ENCODE assay signal across 33 cellular contexts in the genomic region with DNA sequence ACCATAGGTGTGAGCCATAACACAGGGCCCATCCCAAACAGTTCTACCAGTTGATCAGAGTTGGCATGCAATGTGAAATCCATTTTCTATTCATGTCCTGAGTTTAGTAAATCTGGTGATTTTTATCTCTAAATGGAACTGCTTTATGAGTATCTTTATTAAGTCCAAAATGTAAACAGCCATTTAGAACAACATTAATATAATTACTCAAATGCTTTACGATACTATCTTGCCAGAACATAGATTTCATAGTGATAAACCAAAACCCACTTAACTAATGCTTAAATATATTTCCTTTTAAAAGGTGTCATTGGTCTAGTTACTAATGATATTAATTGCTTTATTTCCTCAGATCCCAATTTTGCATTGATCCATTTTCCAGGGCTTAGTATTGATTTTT.
A peak's percentile ranks its signal among the peaks of the same experiment; 100 is the strongest.
DNase-seq lines count a peak whose midpoint lies in the region; ATAC-seq, FAIRE-seq and TF ChIP-seq lines count a peak whose summit lies in the region.
"Had no signal": no experiment of that assay in that cellular context is flagged by ENCODE, and none has a peak within 500 bp of the region (broad histone marks: within the 10 kb centered on the region; RNA-seq: fewer than 3 reads in every experiment).

No MANE protein-coding gene starts in this region.

- H3K36me3 ChIP-seq in SK-N-SH (replicated peaks in 1 of 2; ENCODE audit: control insufficient read depth in 1 of 2, insufficient read depth in 2 of 2, low read length in 1 of 2), result no peaks in the 10 kb centered on the region
- H3K36me3 ChIP-seq: BE2C; BLaER1; BLaER1 treated with 17β-estradiol and CSF1 and Interleukin-3, amounts not matched to agents 10 nM and 100 nM had no signal

- H3K4me3 Mint-ChIP-seq in activated T-cell treated with anti-CD3 and anti-CD28 coated beads, Interleukin-2, amount 50 U/mL, for 72 hours, result no peak overlapping the region
- H3K4me3 Mint-ChIP-seq: B cell; CD14-positive monocyte; CD4-positive, alpha-beta memory T cell; CD4-positive, alpha-beta T cell; CD4-positive, CD25-positive, alpha-beta regulatory T cell; CD8-positive, alpha-beta memory T cell; CD8-positive, alpha-beta T cell had no signal

- 65% methylated on average over 1 of the region's 1 CpG for WGBS in SK-N-SH (ENCODE audit: low lambda C conversion rate)

- ATAC-seq in SK-N-SH treated with all-trans-retinoic acid at 6 μM for 48 hours, result no peak
- ATAC-seq in activated T-cell treated with anti-CD3 and anti-CD28 coated beads, Interleukin-2, amount 50 U/mL, for 72 hours (replicated peaks in 1 of 2), result no peak
- ATAC-seq: A549; CD8-positive, alpha-beta T cell had no signal

- no peaks in the 10 kb centered on the region for H3K4me1 Mint-ChIP-seq in activated T-cell treated with anti-CD3 and anti-CD28 coated beads, Interleukin-2, amount 50 U/mL, for 72 hours (ENCODE audit: low read depth)
- H3K4me1 Mint-ChIP-seq: B cell; CD14-positive monocyte; CD4-positive, alpha-beta memory T cell; CD4-positive, CD25-positive, alpha-beta regulatory T cell; CD8-positive, alpha-beta memory T cell had no signal

- no peaks in the 10 kb centered on the region for H3K36me3 Mint-ChIP-seq in activated T-cell treated with anti-CD3 and anti-CD28 coated beads, Interleukin-2, amount 50 U/mL, for 72 hours (ENCODE audit: insufficient read depth in 2 of 2)
- H3K36me3 Mint-ChIP-seq: CD14-positive monocyte; CD4-positive, alpha-beta memory T cell; CD4-positive, CD25-positive, alpha-beta regulatory T cell; CD8-positive, alpha-beta memory T cell; CD8-positive, alpha-beta T cell had no signal

- POLR2A ChIA-PET in SK-N-SH (lab: Yijun Ruan, JAX), result no interaction called here

- H3K79me2 ChIP-seq in SK-N-SH (ENCODE audit: insufficient read depth), result no peaks in the 10 kb centered on the region

- no peak overlapping the region for H3K4me2 ChIP-seq in SK-N-SH
- H3K4me2 ChIP-seq: A549; BLaER1; BLaER1 treated with 17β-estradiol and CSF1 and Interleukin-3, amounts not matched to agents 10 nM and 100 nM had no signal

- H3K9me3 ChIP-seq in SK-N-SH, result no peaks in the 10 kb centered on the region
- H3K9me3 ChIP-seq: A549; BE2C; BLaER1; BLaER1 treated with 17β-estradiol and CSF1 and Interleukin-3, amounts not matched to agents 10 nM and 100 nM; Caco-2 had no signal

- H3K9ac ChIP-seq in SK-N-SH, result no peak overlapping the region
- H3K9ac ChIP-seq: BLaER1; BLaER1 treated with 17β-estradiol and CSF1 and Interleukin-3, amounts not matched to agents 10 nM and 100 nM had no signal

- H2AFZ ChIP-seq in SK-N-SH (ENCODE audit: low read depth), result no peak overlapping the region

- H3K9me3 Mint-ChIP-seq in activated T-cell treated with anti-CD3 and anti-CD28 coated beads, Interleukin-2, amount 50 U/mL, for 72 hours, result no peaks in the 10 kb centered on the region
- H3K9me3 Mint-ChIP-seq: CD4-positive, alpha-beta T cell; CD8-positive, alpha-beta T cell had no signal

- CTCF ChIA-PET in SK-N-SH (lab: Yijun Ruan, JAX), result interaction anchor here (1.1 to 1.3 kb wide), 2 partner anchors 246 to 370 kb away, joined by 3 to 5 read pairs; no protein-coding TSS in a partner anchor

- no peak overlapping the region for H3K27ac Mint-ChIP-seq in activated T-cell treated with anti-CD3 and anti-CD28 coated beads, Interleukin-2, amount 50 U/mL, for 72 hours
- H3K27ac Mint-ChIP-seq: B cell; CD14-positive monocyte; CD4-positive, alpha-beta memory T cell; CD4-positive, alpha-beta T cell; CD4-positive, CD25-positive, alpha-beta regulatory T cell; CD8-positive, alpha-beta memory T cell; CD8-positive, alpha-beta T cell had no signal

- H3K27ac ChIP-seq in SK-N-SH (ENCODE audit: low read depth in 2 of 2, low read length in 1 of 2), result no peak overlapping the region
- H3K27ac ChIP-seq: 22Rv1; A549; BLaER1; BLaER1 treated with 17β-estradiol and CSF1 and Interleukin-3, amounts not matched to agents 10 nM and 100 nM; C4-2B had no signal

- no peaks in the 10 kb centered on the region for H3K27me3 ChIP-seq in SK-N-SH (ENCODE audit: insufficient read depth)
- H3K27me3 ChIP-seq: BE2C; BLaER1; BLaER1 treated with 17β-estradiol and CSF1 and Interleukin-3, amounts not matched to agents 10 nM and 100 nM had no signal

- H3K27me3 Mint-ChIP-seq in activated T-cell treated with anti-CD3 and anti-CD28 coated beads, Interleukin-2, amount 50 U/mL, for 72 hours (ENCODE audit: low read depth), result no peaks in the 10 kb centered on the region
- H3K27me3 Mint-ChIP-seq: CD4-positive, CD25-positive, alpha-beta regulatory T cell had no signal

- no peak for TF ChIP-seq RAD21 in SK-N-SH (IDR thresholded peaks at IDR 0.05; ENCODE audit: low read length)

- no peak overlapping the region for H3K4me3 ChIP-seq in SK-N-SH (ENCODE audit: low read depth in 2 of 2, low read length in 1 of 2)
- H3K4me3 ChIP-seq: A549; BLaER1; BLaER1 treated with 17β-estradiol and CSF1 and Interleukin-3, amounts not matched to agents 10 nM and 100 nM had no signal

- TF ChIP-seq EP300 in SK-N-SH (IDR thresholded peaks at IDR 0.05; ENCODE audit: borderline replicate concordance in 1 of 2, low read depth in 1 of 2, low read length in 1 of 2), result peak in 1 of 2 experiments; percentile 58; a peak in 2 of 4 replicates

- DNase-seq in SK-N-SH, result no peak
- DNase-seq in activated T-cell treated with anti-CD3 and anti-CD28 coated beads, Interleukin-2, amount 50 U/mL, for 72 hours, result no peak
- DNase-seq: 8988T; ACHN; AML-193; BE2C; C1 segment of cervical spinal cord; Caco-2; Calu3; CD4-positive, alpha-beta memory T cell; CD4-positive, alpha-beta T cell; CD4-positive, CD25-positive, alpha-beta regulatory T cell; CD8-positive, alpha-beta memory T cell; CD8-positive, alpha-beta T cell; COR-L47; DMS 273 treated with DMSO at 0.1 percent for 48 hours; DMS153; DMS53; DMS79; DMS79 treated with DMSO at 0.1 percent for 48 hours; DND-41; EL had no signal

- TF ChIP-seq CTCF in SK-N-SH (IDR thresholded peaks at IDR 0.05), result no peak

- no peaks in the 10 kb centered on the region for H3F3A ChIP-seq in SK-N-SH (replicated peaks; ENCODE audit: insufficient read depth)

- no peaks in the 10 kb centered on the region for H3K9me2 ChIP-seq in SK-N-SH

- no peaks in the 10 kb centered on the region for H4K20me1 ChIP-seq in SK-N-SH (ENCODE audit: insufficient read depth)
- H4K20me1 ChIP-seq: BLaER1; BLaER1 treated with 17β-estradiol and CSF1 and Interleukin-3, amounts not matched to agents 10 nM and 100 nM had no signal

- H3K4me1 ChIP-seq in SK-N-SH (ENCODE audit: control insufficient read depth in 1 of 2, insufficient read depth in 2 of 2, low read depth in 1 of 2, low read length in 1 of 2), result peaks cover 0 to 9% of the 10 kb centered on the region in 2 experiments; a peak in 2 of 4 replicates
- H3K4me1 ChIP-seq: BLaER1; BLaER1 treated with 17β-estradiol and CSF1 and Interleukin-3, amounts not matched to agents 10 nM and 100 nM had no signal

- peak; percentile 5 for FAIRE-seq in islet of Langerhans (lab: Jason Lieb, UNC)
- FAIRE-seq: A204.1, A549, D721Med had no signal

TF ChIP-seq in SK-N-SH treated with all-trans-retinoic acid at 6 μM for 48 hours, 23 proteins besides CTCF, POLR2A, EP300 and RAD21:
- peak; percentile 56; the same call in 1 of the 2 replicates for TF ChIP-seq TCF4 (CRISPR knock-in tag; IDR thresholded peaks at IDR 0.05; ENCODE audit: borderline replicate concordance)
- no peak for TF ChIP-seq ZNF8 (CRISPR knock-in tag; IDR thresholded peaks at IDR 0.05)

TF ChIP-seq in SK-N-SH, 30 proteins besides CTCF, POLR2A, EP300 and RAD21:
- TF ChIP-seq CHD2 (IDR thresholded peaks at IDR 0.05; ENCODE audit: low read length, partially characterized antibody), result no peak
- TF ChIP-seq ELF1 (IDR thresholded peaks at IDR 0.05), result no peak
- no peak for TF ChIP-seq FOXM1 (IDR thresholded peaks at IDR 0.05; ENCODE audit: low read depth)
- no peak for TF ChIP-seq NFIC (IDR thresholded peaks at IDR 0.05; ENCODE audit: borderline replicate concordance)
